In the genomic region with DNA sequence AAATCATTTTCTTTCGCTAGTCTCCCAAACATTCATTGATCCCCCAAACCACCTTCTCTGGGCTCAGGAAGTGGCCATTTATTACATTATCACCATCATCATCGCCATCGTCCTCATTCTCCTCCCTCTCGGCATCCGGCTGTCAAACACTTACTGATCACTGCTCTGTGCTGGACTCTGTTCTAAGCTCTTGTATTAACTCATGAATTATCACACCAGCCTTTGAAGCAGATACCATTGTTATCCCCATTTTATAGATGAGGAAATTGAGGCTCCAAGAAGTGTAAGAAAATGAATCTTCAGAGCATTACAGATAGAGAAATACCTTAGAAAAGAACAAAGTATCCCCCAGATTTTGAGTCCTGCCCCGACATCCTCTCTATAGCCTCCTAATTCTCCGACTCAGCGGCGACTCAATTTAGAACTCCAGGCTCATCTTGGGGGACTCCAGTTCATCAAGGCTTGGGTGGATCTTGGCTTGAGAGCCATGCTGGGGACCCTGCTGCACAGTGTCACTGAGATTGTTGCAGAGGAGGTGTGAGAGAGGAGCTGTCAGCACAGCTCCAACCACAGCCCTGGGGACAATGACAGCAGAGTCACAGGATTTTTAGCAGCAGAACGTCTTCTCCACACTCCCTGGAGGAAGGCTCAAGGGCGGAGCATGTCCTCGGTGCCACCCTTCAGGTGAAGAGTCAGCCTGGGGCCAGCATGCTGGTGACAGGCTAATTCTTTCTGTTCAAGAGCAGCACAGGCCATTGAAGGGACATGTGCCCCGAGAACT, we compare ENCODE assay signal across 29 cellular contexts. TPM values are rescaled to one million over a fixed set of nuclear protein-coding genes. Genes with fewer than 3 reads are reported as not detected.
A peak's percentile ranks its signal among the peaks of the same experiment; 100 is the strongest.
DNase-seq lines count a peak whose midpoint lies in the region; ATAC-seq, FAIRE-seq and TF ChIP-seq lines count a peak whose summit lies in the region.
"Had no signal": no experiment of that assay in that cellular context is flagged by ENCODE, and none has a peak within 500 bp of the region (broad histone marks: within the 10 kb centered on the region; RNA-seq: fewer than 3 reads in every experiment).

No MANE protein-coding gene starts in this region.

- TF ChIP-seq RAD21 in A549 (conservative IDR thresholded peaks at IDR 0.05 in 1 of 2, IDR thresholded peaks at IDR 0.05 in 1 of 2) (no peak), HCT116 (IDR thresholded peaks at IDR 0.05; ENCODE audit: low read depth) (no peak)

- H3K79me1 ChIP-seq in mesendoderm (ENCODE audit: low read length), result no peaks in the 10 kb centered on the region

- H3K9me3 ChIP-seq in A549 (no peaks in the 10 kb centered on the region), HCT116 (ENCODE audit: control insufficient read depth in 1 of 2, insufficient read depth in 1 of 2, low read depth in 1 of 2, low read length in 2 of 2) (no peaks in the 10 kb centered on the region), mesodermal cell (ENCODE audit: control insufficient read depth, low read length) (no peaks in the 10 kb centered on the region)
- H3K9me3 ChIP-seq: adrenal gland, colonic mucosa, Peyer's patch, stomach, thyroid gland had no signal

- no peaks in the 10 kb centered on the region for H3K9me2 ChIP-seq in HCT116 (ENCODE audit: insufficient read depth)

- no peak for TF ChIP-seq POLR2A in A549 (IDR thresholded peaks at IDR 0.05; ENCODE audit: low read length)
- no peak for TF ChIP-seq POLR2A in HCT116 (IDR thresholded peaks at IDR 0.05; ENCODE audit: borderline replicate concordance, extremely low read depth, insufficient read depth, insufficient read length)

- BruUV-seq in HCT116 (replicated peaks; lab: Mats Ljungman, UMichigan), result no TSS peak

- CTCF ChIA-PET in A549 (lab: Yijun Ruan, JAX), result interaction anchor here (1.3 to 2.4 kb wide), 2 partner anchors 22 to 111 kb away, joined by 5 to 7 read pairs; no protein-coding TSS in a partner anchor
- CTCF ChIA-PET in HCT116 (lab: Charles Lee), result no interaction called here

- H3K18ac ChIP-seq in mesendoderm (ENCODE audit: low read length), result no peak overlapping the region

- no peak overlapping the region for H3K23ac ChIP-seq in mesendoderm (ENCODE audit: low read length)

- H2BK120ac ChIP-seq in mesendoderm (ENCODE audit: low read depth, low read length), result no peak overlapping the region

- H3K4me3 ChIP-seq in A549 (no peak overlapping the region), HCT116 (replicated peaks in 1 of 2; ENCODE audit: low read depth in 1 of 2, low read length in 2 of 2) (no peak overlapping the region), mesodermal cell (ENCODE audit: extremely low read depth, insufficient read depth, low read length, poor library complexity, severe bottlenecking) (no peak overlapping the region), mesendoderm (ENCODE audit: low read length) (no peak overlapping the region)
- H3K4me3 ChIP-seq: adrenal gland; BLaER1 treated with 17β-estradiol and CSF1 and Interleukin-3, amounts not matched to agents 10 nM and 100 nM; colonic mucosa; Peyer's patch; skin epidermis; stomach; thyroid gland had no signal

- POLR2A ChIA-PET in A549 (lab: Yijun Ruan, JAX) (no interaction called here), HCT116 (lab: Charles Lee) (no interaction called here)

- no peaks in the 10 kb centered on the region for H3K27me3 ChIP-seq in HCT116 (ENCODE audit: insufficient read depth, low read length)
- no peaks in the 10 kb centered on the region for H3K27me3 ChIP-seq in mesendoderm (ENCODE audit: insufficient read depth, low read length, poor library complexity)
- H3K27me3 ChIP-seq: adrenal gland; BLaER1 treated with 17β-estradiol and CSF1 and Interleukin-3, amounts not matched to agents 10 nM and 100 nM; colonic mucosa; Peyer's patch; thyroid gland had no signal

- H3K79me2 ChIP-seq in HCT116 (ENCODE audit: insufficient read depth, low read length) (no peaks in the 10 kb centered on the region), mesendoderm (ENCODE audit: control insufficient read depth, insufficient read depth, low read length) (no peaks in the 10 kb centered on the region)

- no peak for TF ChIP-seq CTCF in A549 (IDR thresholded peaks at IDR 0.05)
- TF ChIP-seq CTCF in HCT116 (IDR thresholded peaks at IDR 0.05 in 2 of 3, conservative IDR thresholded peaks at IDR 0.05 in 1 of 3; ENCODE audit: borderline replicate concordance in 1 of 3, insufficient read depth in 1 of 3, low read depth in 2 of 3, low read length in 2 of 3), result no peak

- no peak for FAIRE-seq in A549 (lab: Jason Lieb, UNC)
- FAIRE-seq: GM18507, TTC549 had no signal

- no peak overlapping the region for H2BK15ac ChIP-seq in mesendoderm (replicated peaks; ENCODE audit: low read depth)

- peak overlapping the region; percentile 79 to 90 for H3K27ac ChIP-seq in A549
- no peak overlapping the region for H3K27ac ChIP-seq in HCT116 (ENCODE audit: low read depth, low read length)
- H3K27ac ChIP-seq in mesodermal cell (ENCODE audit: low read depth, low read length, severe bottlenecking), result peak overlapping the region; percentile 71
- H3K27ac ChIP-seq in mesendoderm (ENCODE audit: low read depth, low read length), result no peak overlapping the region
- H3K27ac ChIP-seq: adrenal gland, colonic mucosa, Peyer's patch, skin epidermis, stomach, thyroid gland had no signal

- H3K4ac ChIP-seq in mesendoderm (ENCODE audit: low read depth, low read length), result no peak overlapping the region

- H3K4me1 ChIP-seq in A549 (peaks cover 18% of the 10 kb centered on the region), HCT116 (ENCODE audit: control insufficient read depth in 1 of 2, insufficient read depth in 2 of 2, low read length in 2 of 2) (peaks cover 7 to 25% of the 10 kb centered on the region in 2 experiments; a peak in 3 of 4 replicates), mesodermal cell (ENCODE audit: control insufficient read depth, insufficient read depth, low read length, poor library complexity, severe bottlenecking) (peaks cover 10% of the 10 kb centered on the region), mesendoderm (ENCODE audit: control insufficient read depth, low read depth, low read length) (no peaks in the 10 kb centered on the region)
- H3K4me1 ChIP-seq: adrenal gland, colonic mucosa, Peyer's patch, stomach, thyroid gland had no signal

- no peak overlapping the region for H4K8ac ChIP-seq in mesendoderm (ENCODE audit: low read depth, low read length)

- H3K4me2 ChIP-seq in A549 (peak overlapping the region; percentile 76), HCT116 (ENCODE audit: low read length) (peak overlapping the region; percentile 57), mesendoderm (ENCODE audit: low read length) (no peak overlapping the region)

- H3K36me3 ChIP-seq in HCT116 (ENCODE audit: control insufficient read depth in 1 of 2, insufficient read depth in 2 of 2, low read length in 2 of 2) (no peaks in the 10 kb centered on the region), mesodermal cell (ENCODE audit: control insufficient read depth, insufficient read depth, low read length) (no peaks in the 10 kb centered on the region), mesendoderm (ENCODE audit: control insufficient read depth, insufficient read depth, low read length) (no peaks in the 10 kb centered on the region)
- H3K36me3 ChIP-seq: adrenal gland; BLaER1 treated with 17β-estradiol and CSF1 and Interleukin-3, amounts not matched to agents 10 nM and 100 nM; colonic mucosa; Peyer's patch; stomach; thyroid gland had no signal

- TF ChIP-seq EP300 in A549 (IDR thresholded peaks at IDR 0.05), result no peak

- RAD21 ChIA-PET in HCT116 (lab: Charles Lee; ENCODE audit: low non-redundant PET in 1 of 2, low total read pairs in 2 of 2, uncharacterized antibody in 2 of 2, unreplicated experiment in 2 of 2), result no interaction called here

- intact Hi-C loops in HCT116 (cut with micrococcal nuclease), result no loop called here

- H3K56ac ChIP-seq in mesendoderm (ENCODE audit: low read length), result no peak overlapping the region

- H4K20me1 ChIP-seq in HCT116 (ENCODE audit: insufficient read depth), result no peaks in the 10 kb centered on the region
- H4K20me1 ChIP-seq: BLaER1 treated with 17β-estradiol and CSF1 and Interleukin-3, amounts not matched to agents 10 nM and 100 nM had no signal

- ATAC-seq in A549, result peak; percentile 22 to 34; a peak in 3 of 6 replicates
- ATAC-seq in HCT116, result peak; percentile 47
- peak; percentile 40; the same call in 2 of the 3 replicates for ATAC-seq in SK-N-SH treated with all-trans-retinoic acid at 6 μM for 48 hours
- ATAC-seq in GM18517 (IDR thresholded peaks at IDR 0.05; ENCODE audit: unreplicated experiment), result no peak
- ATAC-seq: naive thymus-derived CD4-positive, alpha-beta T cell had no signal

- H2AK5ac ChIP-seq in mesendoderm (ENCODE audit: low read length), result no peak overlapping the region

- WGBS in A549 (ENCODE audit: missing lambda C conversion rate), result 71% methylated on average over 11 of the region's 13 CpGs
- 81 to 90% methylated on average over 9 to 11 of the region's 13 CpGs for WGBS in mesodermal cell (ENCODE audit: insufficient coverage in 2 of 2), 2 experiments
- no CpG with 5 or more reads among the region's 13 CpGs for WGBS in mesendoderm (ENCODE audit: extremely low coverage, insufficient coverage, low lambda C conversion rate)

- H2BK5ac ChIP-seq in mesendoderm (ENCODE audit: low read length), result no peak overlapping the region

- no peak overlapping the region for H3K9ac ChIP-seq in HCT116 (ENCODE audit: low read length)
- no peak overlapping the region for H3K9ac ChIP-seq in mesendoderm (ENCODE audit: low read length)
- H3K9ac ChIP-seq: BLaER1 treated with 17β-estradiol and CSF1 and Interleukin-3, amounts not matched to agents 10 nM and 100 nM had no signal

- H4K5ac ChIP-seq in mesendoderm (ENCODE audit: low read length), result no peak overlapping the region

- DNase-seq in A549 (ENCODE audit: low read depth in 1 of 2, low spot score in 1 of 2) (no peak), HCT116 (ENCODE audit: low read depth, low spot score) (no peak), GOT3 (lab: John Stamatoyannopoulos, UW) (no peak), mesendoderm (no peak)
- DNase-seq: activated CD4-positive, alpha-beta T cell treated with anti-CD3 and anti-CD28 coated beads, Interleukin-2, amount 50 U/mL, for 48 hours; activated naive CD4-positive, alpha-beta T cell treated with anti-CD3 and anti-CD28 coated beads for 36 hours; colonic mucosa; COR-L47; DND-41; effector CD8-positive, alpha-beta T cell; KBM-7; left cardiac atrium; naive thymus-derived CD4-positive, alpha-beta T cell; NCI-H1105 treated with DMSO at 0.1 percent for 48 hours; NCI-H2029; NCI-H526 treated with DMSO at 0.1 percent for 48 hours; occipital lobe; Peyer's patch; stimulated activated CD8-positive, alpha-beta memory T cell treated with anti-CD3 and anti-CD28 coated beads, Interleukin-4, amount 100 ng/mL, for 48 hours; stomach; thyroid gland had no signal

- peak overlapping the region; percentile 59 for H2AFZ ChIP-seq in HCT116 (ENCODE audit: low read depth, low read length, poor library complexity, severe bottlenecking)

RNA-seq across cellular contexts. Expression of gene EEF1E1, which starts 6.6 kb away (rescaled TPM):
- polyA plus RNA-seq in A549 (2011; rRNA removed), result 107 and 122 TPM in 2 replicates
- polyA plus RNA-seq in A549 (2012; cell fraction: cytosol; rRNA removed), result 65.0 and 75.5 TPM in 2 replicates
- 21.4 and 22.0 TPM in 2 replicates for polyA plus RNA-seq in A549 (2012; cell fraction: nucleus; rRNA removed)
- 114 to 132 TPM (median 119 TPM) in 3 replicates for polyA plus RNA-seq in A549 (2017; fragmentation: RNase III; extraction: RNeasy Plus Mini Kit Qiagen cat#74134 plus additional on column Dnase treatment)
- 23.0 and 24.5 TPM in 2 replicates for polyA minus RNA-seq in A549 (2011; rRNA and poly(A)+ RNA removed)
- total RNA-seq in HCT116 (2021; ENCODE audit: unreplicated experiment), result 69.7 TPM
- polyA plus RNA-seq in HCT116 (2012), result 46.3 and 61.3 TPM in 2 replicates
- 58.5 TPM for polyA plus RNA-seq in mesodermal cell (2013, experiment 1 of 2)
- polyA plus RNA-seq in mesodermal cell (2013, experiment 2 of 2), result 65.5 TPM
- 137 TPM for polyA plus RNA-seq in mesendoderm (2013, experiment 1 of 2)
- polyA plus RNA-seq in mesendoderm (2013, experiment 2 of 2), result 150 TPM

RNA-seq across cellular contexts. Expression of gene BLOC1S5, which starts 44.8 kb away (rescaled TPM):
- polyA plus RNA-seq in A549 (2011; rRNA removed) (7.9 and 10.8 TPM in 2 replicates), A549 (2017; fragmentation: RNase III; extraction: RNeasy Plus Mini Kit Qiagen cat#74134 plus additional on column Dnase treatment) (8.1 to 10.2 TPM (median 8.3 TPM) in 3 replicates)
- 1.9 and 2.5 TPM in 2 replicates for polyA plus RNA-seq in A549 (2012; cell fraction: cytosol; rRNA removed)
- polyA plus RNA-seq in A549 (2012; cell fraction: nucleus; rRNA removed), result 0.78 and 1.2 TPM in 2 replicates
- 2.9 and 3.3 TPM in 2 replicates for polyA minus RNA-seq in A549 (2011; rRNA and poly(A)+ RNA removed)
- total RNA-seq in HCT116 (2021; ENCODE audit: unreplicated experiment), result 12.0 TPM
- 5.3 and 8.3 TPM in 2 replicates for polyA plus RNA-seq in HCT116 (2012)
- 19.2 TPM for polyA plus RNA-seq in mesodermal cell (2013, experiment 1 of 2)
- 20.9 TPM for polyA plus RNA-seq in mesodermal cell (2013, experiment 2 of 2)
- 7.0 TPM for polyA plus RNA-seq in mesendoderm (2013, experiment 1 of 2)
- 7.3 TPM for polyA plus RNA-seq in mesendoderm (2013, experiment 2 of 2)

Comparison
In these comparisons a context has a peak if more than half of its experiments do, and no peak if none do; other contexts are left out.
1. H3K27ac ChIP-seq: peak in A549 (2 of 2) and mesodermal cell (single experiment); none in HCT116 (single experiment) and mesendoderm (single experiment).